Comparison of ENCODE assay signal across 1 cellular context in the genomic region with DNA sequence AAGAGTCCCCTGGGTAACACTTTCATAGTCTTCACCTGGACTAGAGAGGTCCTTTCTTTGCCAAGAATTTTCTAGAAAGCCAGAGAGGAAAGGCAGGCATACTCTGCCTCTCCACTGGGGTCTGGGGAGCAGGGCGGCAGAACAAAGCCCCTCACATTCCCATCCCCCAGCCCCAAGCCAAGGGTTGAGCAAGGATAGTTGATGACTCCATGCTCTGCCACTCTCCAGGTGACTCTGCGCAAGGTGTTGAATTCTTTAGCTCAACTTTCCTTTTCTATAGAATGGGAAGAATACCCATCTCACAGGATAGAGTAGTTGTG.
TF ChIP-seq lines count a peak whose summit lies in the region.

No MANE protein-coding gene starts in this region.

TF ChIP-seq in IMR-90, 13 proteins besides CTCF, POLR2A, EP300 and RAD21:
- TF ChIP-seq SMC3 (IDR thresholded peaks at IDR 0.05; ENCODE audit: low read depth, low read length) (no peak), USF2 (IDR thresholded peaks at IDR 0.05; ENCODE audit: low read depth, low read length) (no peak), MXI1 (IDR thresholded peaks at IDR 0.05; ENCODE audit: borderline replicate concordance, low read depth, low read length) (no peak), NFE2L2 (IDR thresholded peaks at IDR 0.05; ENCODE audit: low read depth, low read length) (no peak), BHLHE40 (IDR thresholded peaks at IDR 0.05; ENCODE audit: low read depth, low read length) (no peak), FOS (IDR thresholded peaks at IDR 0.05; ENCODE audit: low read depth, low read length) (no peak), MAFK (IDR thresholded peaks at IDR 0.05; ENCODE audit: low read depth, low read length) (no peak)
